12 cellular contexts compared by ENCODE assay signal in genomic region chr2:141399270-141399669, GRCh38.
A peak's percentile ranks its signal among the peaks of the same experiment; 100 is the strongest.
DNase-seq lines count a peak whose midpoint lies in the region; ATAC-seq, FAIRE-seq and TF ChIP-seq lines count a peak whose summit lies in the region.
"Had no signal": no experiment of that assay in that cellular context is flagged by ENCODE, and none has a peak within 500 bp of the region (broad histone marks: within the 10 kb centered on the region; RNA-seq: fewer than 3 reads in every experiment).

No MANE protein-coding gene starts in this region.

- no peak for FAIRE-seq in astrocyte (lab: Jason Lieb, UNC)
- FAIRE-seq: colon had no signal

- ATAC-seq in left colon (no peak), GM18909 (IDR thresholded peaks at IDR 0.05; ENCODE audit: poor library complexity, unreplicated experiment) (no peak)
- ATAC-seq: activated CD8-positive, alpha-beta memory T cell treated with anti-CD3 and anti-CD28 coated beads, Interleukin-2, amount 10 ng/mL, durations not matched to agents 7 days and 5 days had no signal

- H3K9me3 Mint-ChIP-seq in astrocyte (ENCODE audit: unreplicated experiment), result no peaks in the 10 kb centered on the region

- no peak overlapping the region for H3K4me3 ChIP-seq in GM06990 (replicated peaks; ENCODE audit: low read depth, low read length)
- H3K4me3 ChIP-seq in HL-60 (replicated peaks; ENCODE audit: insufficient read depth, low read length), result no peak overlapping the region
- no peak overlapping the region for H3K4me3 ChIP-seq in astrocyte (ENCODE audit: insufficient read depth, low read depth, low read length)
- H3K4me3 ChIP-seq in thyroid gland (replicated peaks in 1 of 3), result no peak overlapping the region

- H2AFZ ChIP-seq in astrocyte (ENCODE audit: low read depth, low read length), result no peak overlapping the region

- H3K27ac ChIP-seq in HL-60 (replicated peaks) (no peak overlapping the region), astrocyte (ENCODE audit: low read depth, low read length) (no peak overlapping the region), thyroid gland (no peak overlapping the region)

- H3K27me3 ChIP-seq in GM06990 (replicated peaks; ENCODE audit: control insufficient read depth, insufficient read depth, low read length), result no peaks in the 10 kb centered on the region
- no peaks in the 10 kb centered on the region for H3K27me3 ChIP-seq in HL-60 (ENCODE audit: insufficient read depth, poor library complexity, severe bottlenecking)
- H3K27me3 ChIP-seq in astrocyte (ENCODE audit: insufficient read depth, low read length), result no peaks in the 10 kb centered on the region
- H3K27me3 ChIP-seq in thyroid gland, result no peaks in the 10 kb centered on the region

- H3K9ac ChIP-seq in astrocyte (ENCODE audit: low read length), result no peak overlapping the region

- intact Hi-C loops in thyroid gland (cut with DNase I), result no loop called here
- intact Hi-C loops in left colon (cut with DNase I, micrococcal nuclease), result no loop called here

- H3K4me2 ChIP-seq in astrocyte (ENCODE audit: low read length), result no peak overlapping the region

- H3K27ac Mint-ChIP-seq in astrocyte (ENCODE audit: unreplicated experiment), result no peak overlapping the region
- H3K27ac Mint-ChIP-seq: activated CD8-positive, alpha-beta memory T cell treated with anti-CD3 and anti-CD28 coated beads, Interleukin-2, amount 10 ng/mL, durations not matched to agents 7 days and 5 days had no signal

- H3K9me3 ChIP-seq in astrocyte (ENCODE audit: insufficient read depth, low read depth, low read length), result no peaks in the 10 kb centered on the region
- no peaks in the 10 kb centered on the region for H3K9me3 ChIP-seq in thyroid gland

- H3K27me3 Mint-ChIP-seq in astrocyte (ENCODE audit: low read depth, unreplicated experiment), result no peaks in the 10 kb centered on the region
- H3K27me3 Mint-ChIP-seq: activated CD8-positive, alpha-beta memory T cell treated with anti-CD3 and anti-CD28 coated beads, Interleukin-2, amount 10 ng/mL, durations not matched to agents 7 days and 5 days had no signal

- WGBS in thyroid gland, 2 donors, result 47 to 61% methylated on average over 1 of the region's 1 CpG

- H3K36me3 ChIP-seq in GM06990 (ENCODE audit: control insufficient read depth, insufficient read depth, low read length) (no peaks in the 10 kb centered on the region), astrocyte (ENCODE audit: insufficient read depth, low read length) (no peaks in the 10 kb centered on the region), thyroid gland (no peaks in the 10 kb centered on the region)

- H4K20me1 ChIP-seq in astrocyte (ENCODE audit: insufficient read depth, low read length), result no peaks in the 10 kb centered on the region

- H3K4me1 Mint-ChIP-seq in astrocyte (ENCODE audit: low read depth, unreplicated experiment), result no peaks in the 10 kb centered on the region
- H3K4me1 Mint-ChIP-seq: activated CD8-positive, alpha-beta memory T cell treated with anti-CD3 and anti-CD28 coated beads, Interleukin-2, amount 10 ng/mL, durations not matched to agents 7 days and 5 days had no signal

- no peak for TF ChIP-seq POLR2A in thyroid gland (IDR thresholded peaks at IDR 0.05)

- no peaks in the 10 kb centered on the region for H3K79me2 ChIP-seq in astrocyte (ENCODE audit: insufficient read depth, low read length)

- DNase-seq in GM06990 (ENCODE audit: extremely low read depth, insufficient read length), result no peak
- DNase-seq in HL-60 (ENCODE audit: low read depth in 1 of 2, low spot score in 1 of 2), result no peak
- no peak for DNase-seq in astrocyte (ENCODE audit: low read depth)
- DNase-seq in lung microvascular endothelial cell (ENCODE audit: low read depth in 2 of 2), result peak; percentile 1 to 17
- no peak for DNase-seq in thyroid gland
- DNase-seq in left colon, result no peak
- no peak for DNase-seq in activated naive CD4-positive, alpha-beta T cell (lab: John Stamatoyannopoulos, UW)
- DNase-seq: activated CD8-positive, alpha-beta memory T cell treated with anti-CD3 and anti-CD28 coated beads, Interleukin-2, amount 10 ng/mL, durations not matched to agents 7 days and 5 days; H7; kidney glomerular epithelial cell had no signal

- TF ChIP-seq CTCF in GM06990 (IDR thresholded peaks at IDR 0.05; ENCODE audit: insufficient read depth, low read length, poor library complexity, severe bottlenecking) (peak; percentile 62), HL-60 (IDR thresholded peaks at IDR 0.05; ENCODE audit: insufficient read depth, low read length) (peak; percentile 23), astrocyte (IDR thresholded peaks at IDR 0.05; ENCODE audit: insufficient read depth, low read depth, low read length) (peak; percentile 60), thyroid gland (IDR thresholded peaks at IDR 0.05) (peak in 1 of 6 experiments; percentile 14)

- no peaks in the 10 kb centered on the region for H3K4me1 ChIP-seq in astrocyte (ENCODE audit: insufficient read depth, low read length)
- H3K4me1 ChIP-seq in thyroid gland, result no peaks in the 10 kb centered on the region

- H3K36me3 Mint-ChIP-seq in astrocyte (ENCODE audit: low read depth, unreplicated experiment), result no peaks in the 10 kb centered on the region
- H3K36me3 Mint-ChIP-seq: activated CD8-positive, alpha-beta memory T cell treated with anti-CD3 and anti-CD28 coated beads, Interleukin-2, amount 10 ng/mL, durations not matched to agents 7 days and 5 days had no signal

- no peak overlapping the region for H3K4me3 Mint-ChIP-seq in astrocyte (ENCODE audit: unreplicated experiment)
- H3K4me3 Mint-ChIP-seq: activated CD8-positive, alpha-beta memory T cell treated with anti-CD3 and anti-CD28 coated beads, Interleukin-2, amount 10 ng/mL, durations not matched to agents 7 days and 5 days had no signal

Comparison
In these comparisons a context has a peak if more than half of its experiments do, and no peak if none do; other contexts are left out.
1. DNase-seq: peak in lung microvascular endothelial cell (2 of 2); none in GM06990 (single experiment), HL-60 (0 of 2), astrocyte (single experiment), thyroid gland (0 of 2), left colon (0 of 2) and activated naive CD4-positive, alpha-beta T cell (0 of 4).